1 cellular context compared by ENCODE assay signal in genomic region chr15:77305953-77306352, GRCh38.
TF ChIP-seq lines count a peak whose summit lies in the region.

No MANE protein-coding gene starts in this region.

TF ChIP-seq in K562, 482 proteins besides CTCF, POLR2A, EP300 and RAD21 (continued from another document):
- TF ChIP-seq, protein P1, sequence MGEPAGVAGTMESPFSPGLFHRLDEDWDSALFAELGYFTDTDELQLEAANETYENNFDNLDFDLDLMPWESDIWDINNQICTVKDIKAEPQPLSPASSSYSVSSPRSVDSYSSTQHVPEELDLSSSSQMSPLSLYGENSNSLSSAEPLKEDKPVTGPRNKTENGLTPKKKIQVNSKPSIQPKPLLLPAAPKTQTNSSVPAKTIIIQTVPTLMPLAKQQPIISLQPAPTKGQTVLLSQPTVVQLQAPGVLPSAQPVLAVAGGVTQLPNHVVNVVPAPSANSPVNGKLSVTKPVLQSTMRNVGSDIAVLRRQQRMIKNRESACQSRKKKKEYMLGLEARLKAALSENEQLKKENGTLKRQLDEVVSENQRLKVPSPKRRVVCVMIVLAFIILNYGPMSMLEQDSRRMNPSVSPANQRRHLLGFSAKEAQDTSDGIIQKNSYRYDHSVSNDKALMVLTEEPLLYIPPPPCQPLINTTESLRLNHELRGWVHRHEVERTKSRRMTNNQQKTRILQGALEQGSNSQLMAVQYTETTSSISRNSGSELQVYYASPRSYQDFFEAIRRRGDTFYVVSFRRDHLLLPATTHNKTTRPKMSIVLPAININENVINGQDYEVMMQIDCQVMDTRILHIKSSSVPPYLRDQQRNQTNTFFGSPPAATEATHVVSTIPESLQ (CRISPR knock-in tag; IDR thresholded peaks at IDR 0.05) = no peak
- no peak for TF ChIP-seq NONO (IDR thresholded peaks at IDR 0.05; ENCODE audit: low read depth in 2 of 2, low read length in 1 of 2)
- peak; percentile 94 for TF ChIP-seq MAFG (tag; conservative IDR thresholded peaks at IDR 0.05)
- 0 out of 4 replicates have a peak, but pooled peaks of 1 of the 2 experiments have one; percentile 23 for TF ChIP-seq MNT (conservative IDR thresholded peaks at IDR 0.05)
- TF ChIP-seq YY1 (IDR thresholded peaks at IDR 0.05; ENCODE audit: borderline replicate concordance in 1 of 3, control insufficient read depth in 1 of 3, extremely low read depth in 1 of 3, insufficient read depth in 3 of 3, insufficient read length in 1 of 3, insufficient replicate concordance in 2 of 3, low read depth in 1 of 3, low read length in 2 of 3) = no peak
- TF ChIP-seq BACH1 (tag; IDR thresholded peaks at IDR 0.05) = peak; percentile 52; the same call in 1 of the 2 replicates
- TF ChIP-seq GATA2 (CRISPR knock-in tag; IDR thresholded peaks at IDR 0.05) = no peak
- TF ChIP-seq ZNF316 (IDR thresholded peaks at IDR 0.05) = peak; percentile 86
- peak; percentile 92 for TF ChIP-seq ZNF431 (CRISPR knock-in tag; IDR thresholded peaks at IDR 0.05)
- no peak for TF ChIP-seq NCOA6 (IDR thresholded peaks at IDR 0.05)
- TF ChIP-seq, protein P2, sequence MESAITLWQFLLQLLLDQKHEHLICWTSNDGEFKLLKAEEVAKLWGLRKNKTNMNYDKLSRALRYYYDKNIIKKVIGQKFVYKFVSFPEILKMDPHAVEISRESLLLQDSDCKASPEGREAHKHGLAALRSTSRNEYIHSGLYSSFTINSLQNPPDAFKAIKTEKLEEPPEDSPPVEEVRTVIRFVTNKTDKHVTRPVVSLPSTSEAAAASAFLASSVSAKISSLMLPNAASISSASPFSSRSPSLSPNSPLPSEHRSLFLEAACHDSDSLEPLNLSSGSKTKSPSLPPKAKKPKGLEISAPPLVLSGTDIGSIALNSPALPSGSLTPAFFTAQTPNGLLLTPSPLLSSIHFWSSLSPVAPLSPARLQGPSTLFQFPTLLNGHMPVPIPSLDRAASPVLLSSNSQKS (CRISPR knock-in tag; IDR thresholded peaks at IDR 0.05) = no peak
- no peak for TF ChIP-seq CBFA2T3 (IDR thresholded peaks at IDR 0.05)
- no peak for TF ChIP-seq ZNF444 (CRISPR knock-in tag; IDR thresholded peaks at IDR 0.05)
- no peak for TF ChIP-seq NEUROD1 (IDR thresholded peaks at IDR 0.05; ENCODE audit: borderline replicate concordance, low read depth, low read length, partially characterized antibody)
- TF ChIP-seq NFE2 (IDR thresholded peaks at IDR 0.05; ENCODE audit: low read depth) = peak; percentile 91
- no peak for TF ChIP-seq MECOM (CRISPR knock-in tag; IDR thresholded peaks at IDR 0.05)
- no peak for TF ChIP-seq SIX5 (IDR thresholded peaks at IDR 0.05; ENCODE audit: borderline replicate concordance in 1 of 2, insufficient read depth in 1 of 2, low read depth in 1 of 2, low read length in 2 of 2)
- TF ChIP-seq ZNF589 (CRISPR knock-in tag; IDR thresholded peaks at IDR 0.05; ENCODE audit: low read depth) = no peak
- TF ChIP-seq HDAC3 (IDR thresholded peaks at IDR 0.05; ENCODE audit: borderline replicate concordance, partially characterized antibody) = no peak
- TF ChIP-seq CTCFL (IDR thresholded peaks at IDR 0.05; ENCODE audit: borderline replicate concordance, insufficient read depth, low read depth, low read length, poor library complexity, severe bottlenecking) = no peak
- TF ChIP-seq ZC3H4 (CRISPR knock-in tag; IDR thresholded peaks at IDR 0.05; ENCODE audit: borderline replicate concordance) = no peak
TF ChIP-seq in K562: peak in this region for 15.
